Comparison of ENCODE assay signal across 39 cellular contexts in the genomic region with DNA sequence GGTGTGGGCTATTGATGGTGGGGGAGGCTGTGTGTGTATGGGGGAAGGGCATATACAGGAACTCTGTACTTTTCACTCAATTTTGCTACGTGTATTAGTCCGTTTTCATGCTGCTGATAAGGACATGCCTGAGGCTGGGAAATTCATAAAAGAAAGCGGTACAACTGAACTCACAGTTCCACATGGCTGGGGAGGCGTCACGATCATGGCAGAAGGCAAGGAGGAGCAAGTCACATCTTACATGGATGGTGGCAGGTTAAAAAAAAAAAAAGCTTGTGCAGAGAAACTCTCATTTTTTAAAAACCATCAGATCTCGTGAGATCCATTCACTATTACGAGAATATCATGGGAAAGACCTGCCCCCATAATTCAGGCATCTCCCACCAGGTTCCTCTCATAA.
"Had no signal": no experiment of that assay in that cellular context is flagged by ENCODE, and none has a peak within 500 bp of the region (broad histone marks: within the 10 kb centered on the region; RNA-seq: fewer than 3 reads in every experiment).

No MANE protein-coding gene starts in this region.

- H3K9me3 Mint-ChIP-seq: central memory CD8-positive, alpha-beta T cell had no signal

- FAIRE-seq: bronchial epithelial cell had no signal

- H3K27ac ChIP-seq: adrenal gland, ascending aorta, body of pancreas, brain microvascular endothelial cell, breast epithelium, cardiac muscle cell had no signal

- H3K4me1 Mint-ChIP-seq: activated naive CD4-positive, alpha-beta T cell treated with anti-CD3 and anti-CD28 coated beads, Interleukin-2, amount 10 ng/mL, durations not matched to agents 7 days and 5 days; activated naive CD4-positive, alpha-beta T cell treated with anti-CD3 and anti-CD28 coated beads, Interleukin-2, amount 50 U/mL, for 24 hours; activated naive CD8-positive, alpha-beta T cell treated with anti-CD3 and anti-CD28 coated beads for 36 hours; activated naive CD8-positive, alpha-beta T cell treated with anti-CD3 and anti-CD28 coated beads, Interleukin-2, amount 10 ng/mL, durations not matched to agents 7 days and 5 days; activated naive CD8-positive, alpha-beta T cell treated with anti-CD3 and anti-CD28 coated beads, Interleukin-2, amount 50 U/mL, for 24 hours; activated T-helper 17 cell treated with anti-CD3 and anti-CD28 coated beads, Interleukin-2, amount 50 U/mL, for 72 hours; brain had no signal

- DNase-seq: activated effector memory CD4-positive, alpha-beta T cell treated with anti-CD3 and anti-CD28 coated beads, Interleukin-2, amount 50 U/mL, for 16 hours; activated effector memory CD4-positive, alpha-beta T cell treated with Interleukin-2 at 50 U/mL for 16 hours; activated gamma-delta T cell; activated gamma-delta T cell treated with Interleukin-2 at 50 U/mL for 16 hours; activated naive CD4-positive, alpha-beta T cell; activated naive CD4-positive, alpha-beta T cell treated with anti-CD3 and anti-CD28 coated beads for 36 hours; activated naive CD4-positive, alpha-beta T cell treated with anti-CD3 and anti-CD28 coated beads, Interleukin-2, amount 10 ng/mL, durations not matched to agents 7 days and 5 days; activated naive CD4-positive, alpha-beta T cell treated with anti-CD3 and anti-CD28 coated beads, Interleukin-2, amount 50 U/mL, for 16 hours; activated naive CD4-positive, alpha-beta T cell treated with Interleukin-2 at 50 U/mL for 16 hours; activated naive CD8-positive, alpha-beta T cell treated with anti-CD3 and anti-CD28 coated beads for 36 hours; activated naive CD8-positive, alpha-beta T cell treated with anti-CD3 and anti-CD28 coated beads, Interleukin-2, amount 10 ng/mL, durations not matched to agents 7 days and 5 days; activated naive CD8-positive, alpha-beta T cell treated with anti-CD3 and anti-CD28 coated beads, Interleukin-2, amount 50 U/mL, for 24 hours; activated T-cell treated with anti-CD3 and anti-CD28 coated beads, Interleukin-2, amount 50 U/mL, for 1 hour; activated T-cell treated with anti-CD3 and anti-CD28 coated beads, Interleukin-2, amount 50 U/mL, for 24 hours; activated T-cell treated with anti-CD3 and anti-CD28 coated beads, Interleukin-2, amount 50 U/mL, for 4 hours; activated T-cell treated with anti-CD3 and anti-CD28 coated beads, Interleukin-2, amount 50 U/mL, for 48 hours; activated T-cell treated with anti-CD3 and anti-CD28 coated beads, Interleukin-2, amount 50 U/mL, for 72 hours; adrenal gland; amniotic stem cell; amygdala; anterior cingulate cortex; aorta; body of pancreas; brain microvascular endothelial cell; caudate nucleus; central memory CD4-positive, alpha-beta T cell; cerebellar nuclear complex had no signal

- H3K4me1 ChIP-seq: adrenal gland, ascending aorta, body of pancreas, breast epithelium had no signal

- H3K9me3 ChIP-seq: adrenal gland, ascending aorta, breast epithelium had no signal

- ATAC-seq: activated naive CD4-positive, alpha-beta T cell treated with anti-CD3 and anti-CD28 coated beads, Interleukin-2, amount 50 U/mL, for 72 hours; activated naive CD8-positive, alpha-beta T cell treated with anti-CD3 and anti-CD28 coated beads, Interleukin-2, amount 50 U/mL, for 24 hours; activated T-cell treated with anti-CD3 and anti-CD28 coated beads, Interleukin-2, amount 50 U/mL, for 4 hours; activated T-cell treated with anti-CD3 and anti-CD28 coated beads, Interleukin-2, amount 50 U/mL, for 72 hours; activated T-helper 17 cell treated with anti-CD3 and anti-CD28 coated beads, Interleukin-2, amount 50 U/mL, for 72 hours; body of pancreas had no signal

- H3K4me3 Mint-ChIP-seq: activated naive CD4-positive, alpha-beta T cell treated with anti-CD3 and anti-CD28 coated beads for 36 hours; activated naive CD4-positive, alpha-beta T cell treated with anti-CD3 and anti-CD28 coated beads, Interleukin-2, amount 10 ng/mL, durations not matched to agents 7 days and 5 days; activated naive CD4-positive, alpha-beta T cell treated with anti-CD3 and anti-CD28 coated beads, Interleukin-2, amount 50 U/mL, for 24 hours; activated naive CD8-positive, alpha-beta T cell; activated naive CD8-positive, alpha-beta T cell treated with anti-CD3 and anti-CD28 coated beads for 36 hours; activated naive CD8-positive, alpha-beta T cell treated with anti-CD3 and anti-CD28 coated beads, Interleukin-2, amount 10 ng/mL, durations not matched to agents 7 days and 5 days; activated naive CD8-positive, alpha-beta T cell treated with anti-CD3 and anti-CD28 coated beads, Interleukin-2, amount 50 U/mL, for 24 hours; activated T-cell treated with anti-CD3 and anti-CD28 coated beads, Interleukin-2, amount 50 U/mL, for 24 hours; activated T-cell treated with anti-CD3 and anti-CD28 coated beads, Interleukin-2, amount 50 U/mL, for 4 hours; activated T-cell treated with anti-CD3 and anti-CD28 coated beads, Interleukin-2, amount 50 U/mL, for 72 hours; activated T-helper 1 cell treated with anti-CD3 and anti-CD28 coated beads, Interleukin-12 subunit alpha, Interleukin-12 subunit beta, Interleukin-2, Interleukin-4 antibody, amounts not matched to agents 30 ng/mL and 10 ng/mL and 1 ng/mL, durations not matched to agents 14 hours and 24 hours and 36 hours; activated T-helper 17 cell treated with anti-CD3 and anti-CD28 coated beads, Interleukin-2, amount 50 U/mL, for 72 hours; brain; central memory CD8-positive, alpha-beta T cell had no signal

- H3K27ac Mint-ChIP-seq: activated naive CD4-positive, alpha-beta T cell treated with anti-CD3 and anti-CD28 coated beads for 36 hours; activated naive CD4-positive, alpha-beta T cell treated with anti-CD3 and anti-CD28 coated beads, Interleukin-2, amount 10 ng/mL, durations not matched to agents 7 days and 5 days; activated naive CD4-positive, alpha-beta T cell treated with anti-CD3 and anti-CD28 coated beads, Interleukin-2, amount 50 U/mL, for 24 hours; activated naive CD4-positive, alpha-beta T cell treated with anti-CD3 and anti-CD28 coated beads, Interleukin-2, amount 50 U/mL, for 72 hours; activated naive CD8-positive, alpha-beta T cell; activated naive CD8-positive, alpha-beta T cell treated with anti-CD3 and anti-CD28 coated beads for 36 hours; activated naive CD8-positive, alpha-beta T cell treated with anti-CD3 and anti-CD28 coated beads, Interleukin-2, amount 10 ng/mL, durations not matched to agents 7 days and 5 days; activated naive CD8-positive, alpha-beta T cell treated with anti-CD3 and anti-CD28 coated beads, Interleukin-2, amount 50 U/mL, for 24 hours; activated T-cell treated with anti-CD3 and anti-CD28 coated beads, Interleukin-2, amount 50 U/mL, for 24 hours; activated T-cell treated with anti-CD3 and anti-CD28 coated beads, Interleukin-2, amount 50 U/mL, for 72 hours; activated T-helper 1 cell treated with anti-CD3 and anti-CD28 coated beads, Interleukin-12 subunit alpha, Interleukin-12 subunit beta, Interleukin-2, Interleukin-4 antibody, amounts not matched to agents 30 ng/mL and 10 ng/mL and 1 ng/mL, durations not matched to agents 14 hours and 24 hours and 36 hours; activated T-helper 17 cell treated with anti-CD3 and anti-CD28 coated beads, Interleukin-2, amount 50 U/mL, for 72 hours; activated T-helper 2 cell treated with anti-CD3 and anti-CD28 coated beads, Interferon-gamma antibody, Interleukin-2, Interleukin-4, amounts not matched to agents 10 μg/mL and 5 μg/mL and 100 μg/mL, durations not matched to agents 14 hours and 24 hours and 36 hours; brain had no signal

- H3K27me3 ChIP-seq: adrenal gland, ascending aorta, body of pancreas, brain microvascular endothelial cell, breast epithelium, cardiac muscle cell had no signal

- H3K27me3 Mint-ChIP-seq: activated naive CD4-positive, alpha-beta T cell treated with anti-CD3 and anti-CD28 coated beads, Interleukin-2, amount 10 ng/mL, durations not matched to agents 7 days and 5 days; activated naive CD4-positive, alpha-beta T cell treated with anti-CD3 and anti-CD28 coated beads, Interleukin-2, amount 50 U/mL, for 24 hours; activated naive CD8-positive, alpha-beta T cell; activated naive CD8-positive, alpha-beta T cell treated with anti-CD3 and anti-CD28 coated beads for 36 hours; activated naive CD8-positive, alpha-beta T cell treated with anti-CD3 and anti-CD28 coated beads, Interleukin-2, amount 10 ng/mL, durations not matched to agents 7 days and 5 days; activated naive CD8-positive, alpha-beta T cell treated with anti-CD3 and anti-CD28 coated beads, Interleukin-2, amount 50 U/mL, for 24 hours; activated T-cell treated with anti-CD3 and anti-CD28 coated beads, Interleukin-2, amount 50 U/mL, for 24 hours; activated T-helper 17 cell treated with anti-CD3 and anti-CD28 coated beads, Interleukin-2, amount 50 U/mL, for 72 hours; central memory CD8-positive, alpha-beta T cell had no signal

- H3K36me3 ChIP-seq: adrenal gland, brain microvascular endothelial cell, breast epithelium, cardiac muscle cell had no signal

- H3K4me3 ChIP-seq: adrenal gland, ascending aorta, body of pancreas, breast epithelium, cardiac muscle cell had no signal
